Comparison of ENCODE assay signal across 9 cellular contexts in the genomic region with DNA sequence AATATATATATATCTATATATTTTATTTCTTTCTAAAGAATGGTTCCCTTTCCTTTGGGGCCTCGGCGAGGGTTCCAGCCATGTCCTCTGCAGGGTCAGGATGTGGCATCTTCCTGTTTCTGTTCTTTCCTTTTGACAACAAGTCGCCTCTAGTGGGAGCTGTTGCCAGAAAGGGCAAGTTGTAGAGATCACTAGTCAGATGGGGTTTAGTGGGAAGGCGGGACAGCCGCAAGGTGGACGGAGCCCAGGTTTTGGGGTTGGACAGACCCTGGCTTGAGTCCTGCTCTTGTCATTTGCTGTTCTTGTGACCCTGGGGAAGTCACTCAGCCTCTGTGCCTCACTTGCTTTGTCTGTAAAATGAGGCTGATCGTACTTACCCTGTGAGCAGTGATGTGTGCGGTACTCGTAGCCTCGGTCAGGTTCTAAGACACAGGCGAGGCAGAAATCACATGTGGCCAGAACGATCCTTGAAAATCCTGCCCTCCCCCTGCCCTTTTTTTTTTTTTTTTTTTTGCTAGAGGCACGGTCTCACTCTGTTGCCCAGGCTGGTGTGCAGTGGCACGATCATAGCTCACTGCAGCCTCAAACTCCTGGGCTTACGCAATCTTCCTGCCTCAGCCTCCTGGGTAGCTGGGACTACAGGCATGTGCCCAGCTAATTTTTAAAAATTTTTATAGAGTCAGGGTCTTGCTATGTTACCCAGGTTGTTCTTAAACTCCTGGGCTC.
DNase-seq lines count a peak whose midpoint lies in the region; ATAC-seq and TF ChIP-seq lines count a peak whose summit lies in the region.
"Had no signal": no experiment of that assay in that cellular context is flagged by ENCODE, and none has a peak within 500 bp of the region (broad histone marks: within the 10 kb centered on the region; RNA-seq: fewer than 3 reads in every experiment).

No MANE protein-coding gene starts in this region.

- peak; percentile 62 for DNase-seq in D341Med (ENCODE audit: low spot score)
- peak; percentile 45 to 72 for DNase-seq in HL-60 (ENCODE audit: low read depth in 1 of 2, low spot score in 1 of 2)
- DNase-seq in UCSD-AML1 (lab: John Stamatoyannopoulos, UW; ENCODE audit: unreplicated experiment), result peak; percentile 43
- DNase-seq in left lobe of liver (ENCODE audit: low spot score), result no peak
- no peak for DNase-seq in stimulated activated CD4-positive, alpha-beta T cell treated with anti-CD3 and anti-CD28 coated beads, Interleukin-12 subunit alpha, Interleukin-12 subunit beta, amount 100 ng/mL, for 4 hours
- DNase-seq in MG63, result no peak
- no peak for DNase-seq in stomach
- DNase-seq: activated B cell treated with CpG ODN at 0.5 μM for 24 hours, esophagus squamous epithelium had no signal

- H3K4me3 ChIP-seq in HL-60 (replicated peaks; ENCODE audit: insufficient read depth, low read length) (no peak overlapping the region), MG63 (no peak overlapping the region), stomach (no peak overlapping the region)
- H3K4me3 ChIP-seq: esophagus squamous epithelium had no signal

- no peak overlapping the region for H3K27ac ChIP-seq in HL-60 (replicated peaks)
- H3K27ac ChIP-seq in stomach, result no peak overlapping the region

- H3K27me3 ChIP-seq in HL-60 (ENCODE audit: insufficient read depth, poor library complexity, severe bottlenecking) (no peaks in the 10 kb centered on the region), MG63 (no peaks in the 10 kb centered on the region), stomach (no peaks in the 10 kb centered on the region)
- H3K27me3 ChIP-seq: esophagus squamous epithelium had no signal

- peak; percentile 62 for ATAC-seq in left lobe of liver

- WGBS in stomach, 5 donors, result 86 to 93% (median 90%) methylated on average over 15 of the region's 15 CpGs

- TF ChIP-seq CTCF in HL-60 (IDR thresholded peaks at IDR 0.05; ENCODE audit: insufficient read depth, low read length) (peak; percentile 25), stomach (IDR thresholded peaks at IDR 0.05) (no peak)

- intact Hi-C loops in stomach (cut with DNase I; ENCODE audit: low total_unique reads), result no loop called here

- TF ChIP-seq EP300 in stomach (IDR thresholded peaks at IDR 0.05), result no peak

- peaks cover 94% of the 10 kb centered on the region for H3K36me3 ChIP-seq in MG63
- H3K36me3 ChIP-seq in stomach, result peaks cover 39 to 91% (median 80%) of the 10 kb centered on the region in 4 donors

- H3K9me3 ChIP-seq in MG63 (no peaks in the 10 kb centered on the region), stomach (no peaks in the 10 kb centered on the region)
- H3K9me3 ChIP-seq: esophagus squamous epithelium had no signal

- H3K4me1 ChIP-seq in stomach, result peaks cover 0 to 14% (median 1%) of the 10 kb centered on the region in 4 donors

- TF ChIP-seq POLR2A in stomach (IDR thresholded peaks at IDR 0.05), result no peak

Comparison
In these comparisons a context has a peak if more than half of its experiments do, and no peak if none do; other contexts are left out.
1. DNase-seq: peak in D341Med (single experiment), HL-60 (2 of 2) and UCSD-AML1 (single experiment); none in left lobe of liver (single experiment), stimulated activated CD4-positive, alpha-beta T cell treated with anti-CD3 and anti-CD28 coated beads, Interleukin-12 subunit alpha, Interleukin-12 subunit beta, amount 100 ng/mL, for 4 hours (single experiment), MG63 (single experiment) and stomach (single experiment).